Comparison of ENCODE assay signal across 1 cellular context in genomic region chr9:127162567-127163365, GRCh38.
TF ChIP-seq lines count a peak whose summit lies in the region.

No MANE protein-coding gene starts in this region.

TF ChIP-seq in A549, 52 proteins besides CTCF, POLR2A, EP300 and RAD21 (continued from another document):
- no peak for TF ChIP-seq REST (IDR thresholded peaks at IDR 0.05)
TF ChIP-seq in A549: peak in this region for 0.
